Comparison of ENCODE assay signal across 7 cellular contexts in genomic region chr14:76953196-76953945, GRCh38.
DNase-seq lines count a peak whose midpoint lies in the region; ATAC-seq and TF ChIP-seq lines count a peak whose summit lies in the region.

No MANE protein-coding gene starts in this region.

- DNase-seq in OCI-M1 (lab: John Stamatoyannopoulos, UW) (peak; percentile 90), head of caudate nucleus (peak in 32 of 42 donors; percentile 20 to 79 (median 44)), renal cortical epithelial cell (ENCODE audit: low read depth) (peak; percentile 80), GM19240 (ENCODE audit: insufficient read length, low spot score) (no peak)

- H3K27ac Mint-ChIP-seq in activated naive CD8-positive, alpha-beta T cell, result peak overlapping the region; percentile 79

- H3K4me1 Mint-ChIP-seq in activated naive CD8-positive, alpha-beta T cell (ENCODE audit: low read depth), result peaks cover 41% of the 10 kb centered on the region

- H3K36me3 Mint-ChIP-seq in activated naive CD8-positive, alpha-beta T cell, result no peaks in the 10 kb centered on the region

- peak overlapping the region; percentile 23 for H3K4me3 Mint-ChIP-seq in activated naive CD8-positive, alpha-beta T cell

- no peaks in the 10 kb centered on the region for H3K27me3 Mint-ChIP-seq in activated naive CD8-positive, alpha-beta T cell

- no peaks in the 10 kb centered on the region for H3K9me3 Mint-ChIP-seq in activated naive CD8-positive, alpha-beta T cell (ENCODE audit: low read depth)

- ATAC-seq in HG03520 (IDR thresholded peaks at IDR 0.05; ENCODE audit: unreplicated experiment), result no peak

- intact Hi-C loops in head of caudate nucleus (cut with DNase I), result no loop called here

- TF ChIP-seq POLR2A in GM19099 (IDR thresholded peaks at IDR 0.05; ENCODE audit: extremely low read depth, insufficient read length, low read depth), result peak; percentile 26
